Comparison of ENCODE assay signal across 8 cellular contexts in the genomic region with DNA sequence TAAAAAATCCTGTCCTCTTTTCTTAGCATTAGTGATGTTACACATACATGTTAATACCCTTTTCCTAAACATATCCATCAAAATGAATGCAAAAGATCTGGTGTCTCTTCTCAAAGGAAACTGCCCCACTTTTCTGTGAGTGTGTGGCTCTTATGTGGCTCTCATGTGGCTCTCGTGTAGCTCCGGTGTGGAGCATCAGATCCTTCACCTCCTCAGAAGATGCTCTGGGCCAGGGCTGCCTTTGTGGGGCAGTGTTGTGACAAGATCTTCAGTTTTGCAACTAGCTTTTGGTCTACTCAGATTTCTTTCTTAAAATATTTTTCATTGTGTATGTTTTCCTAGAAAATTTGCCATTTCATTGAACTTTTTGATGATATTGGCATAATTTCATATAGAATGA. TPM values are rescaled to one million over a fixed set of nuclear protein-coding genes. Genes with fewer than 3 reads are reported as not detected.
DNase-seq lines count a peak whose midpoint lies in the region; ATAC-seq and TF ChIP-seq lines count a peak whose summit lies in the region.

No MANE protein-coding gene starts in this region.

- TF ChIP-seq RAD21 in SK-N-SH (IDR thresholded peaks at IDR 0.05; ENCODE audit: low read length) = peak; percentile 52

- TF ChIP-seq EP300 in SK-N-SH (IDR thresholded peaks at IDR 0.05; ENCODE audit: borderline replicate concordance in 1 of 2, low read depth in 1 of 2, low read length in 1 of 2) = no peak

- H4K20me1 ChIP-seq in SK-N-SH (ENCODE audit: insufficient read depth) = no peaks in the 10 kb centered on the region

- CTCF ChIA-PET in activated CD8-positive, alpha-beta memory T cell treated with anti-CD3 and anti-CD28 coated beads, Interleukin-2, amount 10 ng/mL, durations not matched to agents 7 days and 5 days (lab: Charles Lee) = interaction anchor here (0.8 to 1.4 kb wide), 2 partner anchors 113 to 182 kb away, joined by 3 to 4 read pairs; a partner anchor contains a TSS
- CTCF ChIA-PET in SK-N-SH (lab: Yijun Ruan, JAX) = interaction anchor here (0.9 to 1.6 kb wide), 3 partner anchors 8 to 28 kb away, joined by 4 to 5 read pairs (median 4); no protein-coding TSS in a partner anchor

- peaks cover 0 to 20% of the 10 kb centered on the region in 2 experiments; a peak in 2 of 4 replicates for H3K4me1 ChIP-seq in SK-N-SH (ENCODE audit: control insufficient read depth in 1 of 2, insufficient read depth in 2 of 2, low read depth in 1 of 2, low read length in 1 of 2)

- DNase-seq in activated CD8-positive, alpha-beta memory T cell treated with anti-CD3 and anti-CD28 coated beads, Interleukin-2, amount 10 ng/mL, durations not matched to agents 7 days and 5 days = peak; percentile 58
- DNase-seq in activated CD8-positive, alpha-beta memory T cell treated with anti-CD3 and anti-CD28 coated beads for 24 hours = no peak
- DNase-seq in SK-N-SH (no peak), fibroblast of the conjunctiva (ENCODE audit: low read depth) (peak; percentile 33), NCI-H345 treated with DMSO at 0.1 percent for 48 hours (lab: John Stamatoyannopoulos, UW; ENCODE audit: unreplicated experiment) (no peak)
- peak; percentile 16 for DNase-seq in stimulated activated CD4-positive, alpha-beta T cell treated with anti-CD3 and anti-CD28 coated beads, Interleukin-4, amount 100 ng/mL, for 1 hour

- no peaks in the 10 kb centered on the region for H3K36me3 Mint-ChIP-seq in activated CD8-positive, alpha-beta memory T cell treated with anti-CD3 and anti-CD28 coated beads, Interleukin-2, amount 10 ng/mL, durations not matched to agents 7 days and 5 days

- H3F3A ChIP-seq in SK-N-SH (replicated peaks; ENCODE audit: insufficient read depth) = no peaks in the 10 kb centered on the region

- H3K27me3 Mint-ChIP-seq in activated CD8-positive, alpha-beta memory T cell treated with anti-CD3 and anti-CD28 coated beads, Interleukin-2, amount 10 ng/mL, durations not matched to agents 7 days and 5 days = peaks cover 22% of the 10 kb centered on the region

- H3K9me3 Mint-ChIP-seq in activated CD8-positive, alpha-beta memory T cell treated with anti-CD3 and anti-CD28 coated beads, Interleukin-2, amount 10 ng/mL, durations not matched to agents 7 days and 5 days (ENCODE audit: low read depth) = no peaks in the 10 kb centered on the region

- H2AFZ ChIP-seq in SK-N-SH (ENCODE audit: low read depth) = no peak overlapping the region

- no peak overlapping the region for H3K9ac ChIP-seq in SK-N-SH

- no peak overlapping the region for H3K27ac Mint-ChIP-seq in activated CD8-positive, alpha-beta memory T cell treated with anti-CD3 and anti-CD28 coated beads, Interleukin-2, amount 10 ng/mL, durations not matched to agents 7 days and 5 days

- POLR2A ChIA-PET in SK-N-SH (lab: Yijun Ruan, JAX) = no interaction called here

- no peaks in the 10 kb centered on the region for H3K9me2 ChIP-seq in SK-N-SH

- H3K4me1 Mint-ChIP-seq in activated CD8-positive, alpha-beta memory T cell treated with anti-CD3 and anti-CD28 coated beads, Interleukin-2, amount 10 ng/mL, durations not matched to agents 7 days and 5 days = no peaks in the 10 kb centered on the region

- H3K4me2 ChIP-seq in SK-N-SH = no peak overlapping the region

- no peaks in the 10 kb centered on the region; the same call in 1 of the 2 replicates for H3K79me2 ChIP-seq in SK-N-SH (ENCODE audit: insufficient read depth)

- H3K4me3 Mint-ChIP-seq in activated CD8-positive, alpha-beta memory T cell treated with anti-CD3 and anti-CD28 coated beads, Interleukin-2, amount 10 ng/mL, durations not matched to agents 7 days and 5 days = no peak overlapping the region

- whole genome bisulfite sequencing in SK-N-SH (ENCODE audit: low lambda C conversion rate) = 91% methylated on average over 2 of the region's 2 CpGs

- H3K9me3 ChIP-seq in SK-N-SH = no peaks in the 10 kb centered on the region

- TF ChIP-seq CTCF in SK-N-SH (IDR thresholded peaks at IDR 0.05) = peak; percentile 49

- ATAC-seq in activated CD8-positive, alpha-beta memory T cell treated with anti-CD3 and anti-CD28 coated beads, Interleukin-2, amount 10 ng/mL, durations not matched to agents 7 days and 5 days = peak; percentile 67
- ATAC-seq in HG03442 (IDR thresholded peaks at IDR 0.05; ENCODE audit: unreplicated experiment) (no peak), HG03175 (IDR thresholded peaks at IDR 0.05; ENCODE audit: unreplicated experiment) (no peak)

- no peaks in the 10 kb centered on the region for H3K36me3 ChIP-seq in SK-N-SH (replicated peaks in 1 of 2; ENCODE audit: control insufficient read depth in 1 of 2, insufficient read depth in 2 of 2, low read length in 1 of 2)

- H3K4me3 ChIP-seq in SK-N-SH (ENCODE audit: low read depth in 2 of 2, low read length in 1 of 2) = no peak overlapping the region

- no peaks in the 10 kb centered on the region for H3K27me3 ChIP-seq in SK-N-SH (ENCODE audit: insufficient read depth)

- H3K27ac ChIP-seq in SK-N-SH (ENCODE audit: low read depth in 2 of 2, low read length in 1 of 2) = no peak overlapping the region; a peak in 1 of 4 replicates

TF ChIP-seq in SK-N-SH, 30 proteins besides CTCF, POLR2A, EP300 and RAD21:
- TF ChIP-seq SMC3 (IDR thresholded peaks at IDR 0.05; ENCODE audit: low read depth, low read length) (peak; percentile 24), RXRA (IDR thresholded peaks at IDR 0.05; ENCODE audit: borderline replicate concordance, low read depth) (no peak), FOXM1 (IDR thresholded peaks at IDR 0.05; ENCODE audit: low read depth) (no peak), TCF12 (IDR thresholded peaks at IDR 0.05) (no peak)
- TF ChIP-seq, protein P1, sequence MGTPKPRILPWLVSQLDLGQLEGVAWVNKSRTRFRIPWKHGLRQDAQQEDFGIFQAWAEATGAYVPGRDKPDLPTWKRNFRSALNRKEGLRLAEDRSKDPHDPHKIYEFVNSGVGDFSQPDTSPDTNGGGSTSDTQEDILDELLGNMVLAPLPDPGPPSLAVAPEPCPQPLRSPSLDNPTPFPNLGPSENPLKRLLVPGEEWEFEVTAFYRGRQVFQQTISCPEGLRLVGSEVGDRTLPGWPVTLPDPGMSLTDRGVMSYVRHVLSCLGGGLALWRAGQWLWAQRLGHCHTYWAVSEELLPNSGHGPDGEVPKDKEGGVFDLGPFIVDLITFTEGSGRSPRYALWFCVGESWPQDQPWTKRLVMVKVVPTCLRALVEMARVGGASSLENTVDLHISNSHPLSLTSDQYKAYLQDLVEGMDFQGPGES (IDR thresholded peaks at IDR 0.05; ENCODE audit: low read depth, low read length) = no peak
- TF ChIP-seq, protein P2, sequence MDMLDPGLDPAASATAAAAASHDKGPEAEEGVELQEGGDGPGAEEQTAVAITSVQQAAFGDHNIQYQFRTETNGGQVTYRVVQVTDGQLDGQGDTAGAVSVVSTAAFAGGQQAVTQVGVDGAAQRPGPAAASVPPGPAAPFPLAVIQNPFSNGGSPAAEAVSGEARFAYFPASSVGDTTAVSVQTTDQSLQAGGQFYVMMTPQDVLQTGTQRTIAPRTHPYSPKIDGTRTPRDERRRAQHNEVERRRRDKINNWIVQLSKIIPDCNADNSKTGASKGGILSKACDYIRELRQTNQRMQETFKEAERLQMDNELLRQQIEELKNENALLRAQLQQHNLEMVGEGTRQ (IDR thresholded peaks at IDR 0.05; ENCODE audit: borderline replicate concordance, low read depth, low read length) = no peak

RNA-seq across cellular contexts. Expression of a gene that starts 19.3 kb away (rescaled TPM):
- 1 to 10 TPM; 4.0 to 4.3 TPM for total RNA-seq in activated CD8-positive, alpha-beta memory T cell treated with anti-CD3 and anti-CD28 coated beads, Interleukin-2, amount 10 ng/mL, durations not matched to agents 7 days and 5 days
- 9.1 and 10.4 TPM in 2 replicates for polyA plus RNA-seq in SK-N-SH (2012; rRNA removed)
- 5.4 and 6.9 TPM in 2 replicates for polyA plus RNA-seq in SK-N-SH (2012; cell fraction: cytosol; rRNA removed)
- 29.0 and 36.8 TPM in 2 replicates for polyA plus RNA-seq in SK-N-SH (2012; cell fraction: nucleus; rRNA removed)

Comparison
In these comparisons a context has a peak if more than half of its experiments do, and no peak if none do; other contexts are left out.
1. DNase-seq: peak in activated CD8-positive, alpha-beta memory T cell treated with anti-CD3 and anti-CD28 coated beads, Interleukin-2, amount 10 ng/mL, durations not matched to agents 7 days and 5 days (single experiment), fibroblast of the conjunctiva (single experiment) and stimulated activated CD4-positive, alpha-beta T cell treated with anti-CD3 and anti-CD28 coated beads, Interleukin-4, amount 100 ng/mL, for 1 hour (single experiment); none in activated CD8-positive, alpha-beta memory T cell treated with anti-CD3 and anti-CD28 coated beads for 24 hours (single experiment), SK-N-SH (single experiment) and NCI-H345 treated with DMSO at 0.1 percent for 48 hours (single experiment).